Comparison of ENCODE assay signal across 30 cellular contexts in the genomic region with DNA sequence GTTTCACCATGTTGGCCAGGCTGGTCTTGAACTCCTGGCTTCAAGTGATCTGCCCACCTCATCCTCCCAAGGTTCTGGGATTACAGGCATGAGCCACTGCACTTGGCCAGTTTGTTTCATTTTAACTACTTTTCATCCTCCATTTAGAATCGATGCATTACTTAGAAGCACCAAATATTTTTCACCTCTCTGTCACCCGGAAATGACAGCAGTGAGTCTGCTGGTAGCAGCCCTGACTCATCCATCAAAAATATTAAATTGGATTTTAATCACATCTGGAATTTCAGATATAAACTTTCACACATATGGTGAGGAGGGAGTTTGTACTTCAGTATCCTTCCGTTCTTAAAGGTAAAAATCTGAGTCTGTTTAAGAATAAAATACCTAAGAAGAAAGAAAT.
DNase-seq lines count a peak whose midpoint lies in the region; ATAC-seq and TF ChIP-seq lines count a peak whose summit lies in the region.
"Had no signal": no experiment of that assay in that cellular context is flagged by ENCODE, and none has a peak within 500 bp of the region (broad histone marks: within the 10 kb centered on the region; RNA-seq: fewer than 3 reads in every experiment).

No MANE protein-coding gene starts in this region.

- H3K27me3 ChIP-seq in mammary epithelial cell (ENCODE audit: insufficient read depth, low read length) (no peaks in the 10 kb centered on the region), PC-9 (ENCODE audit: insufficient read depth, low read depth) (no peaks in the 10 kb centered on the region)
- H3K27me3 ChIP-seq: body of pancreas, MG63, sigmoid colon, tibial artery had no signal

- H4K20me1 ChIP-seq in mammary epithelial cell (ENCODE audit: insufficient read depth, low read length) (no peaks in the 10 kb centered on the region), PC-9 (ENCODE audit: insufficient read depth) (no peaks in the 10 kb centered on the region)

- ATAC-seq in HG03378 (IDR thresholded peaks at IDR 0.05; ENCODE audit: unreplicated experiment): no peak
- no peak for ATAC-seq in HG03457 (IDR thresholded peaks at IDR 0.05; ENCODE audit: unreplicated experiment)
- ATAC-seq: body of pancreas; left ventricle myocardium superior; natural killer cell treated with Interleukin-12 subunit alpha and Interleukin-12 subunit beta and Interleukin-15 and Interleukin-18, amount 100 ng/mL, for 72 hours had no signal

- H2AFZ ChIP-seq in mammary epithelial cell (ENCODE audit: low read depth, low read length) (no peak overlapping the region), PC-9 (no peak overlapping the region)

- CTCF ChIA-PET in mammary epithelial cell (lab: Charles Lee; ENCODE audit: low non-redundant PET) (no interaction called here), MCF 10A (lab: Yijun Ruan, JAX) (interaction anchor here (1.2 kb wide), 1 partner anchor 9 kb away, joined by 3 read pairs; no protein-coding TSS in a partner anchor), PC-9 (lab: Charles Lee) (interaction anchor here (0.6 kb wide), 1 partner anchor 17 kb away, joined by 4 read pairs; no protein-coding TSS in a partner anchor)

- H3F3A ChIP-seq in PC-9 (ENCODE audit: insufficient read depth, low read depth): peaks cover 32% of the 10 kb centered on the region

- H3K36me3 ChIP-seq in mammary epithelial cell (ENCODE audit: insufficient read depth, low read length) (no peaks in the 10 kb centered on the region), PC-9 (ENCODE audit: low read depth) (no peaks in the 10 kb centered on the region)
- H3K36me3 ChIP-seq: esophagus squamous epithelium, MG63, sigmoid colon, tibial artery had no signal

- no peaks in the 10 kb centered on the region for H3K9me2 ChIP-seq in PC-9 (ENCODE audit: insufficient read depth)

- no peak overlapping the region for H3K9ac ChIP-seq in mammary epithelial cell (ENCODE audit: insufficient read depth, low read length)

- peaks cover 17% of the 10 kb centered on the region for H3K4me1 Mint-ChIP-seq in MCF 10A (ENCODE audit: insufficient read depth, unreplicated experiment)
- peaks cover 49% of the 10 kb centered on the region for H3K4me1 Mint-ChIP-seq in nephron progenitor cell
- H3K4me1 Mint-ChIP-seq: B cell had no signal

- H3K9me3 ChIP-seq in mammary epithelial cell (replicated peaks; ENCODE audit: insufficient read depth, low read length) (no peaks in the 10 kb centered on the region), PC-9 (ENCODE audit: insufficient read depth, low read depth) (peaks cover 10% of the 10 kb centered on the region)
- H3K9me3 ChIP-seq: body of pancreas, esophagus squamous epithelium, MG63, sigmoid colon, tibial artery had no signal

- H3K27ac ChIP-seq in mammary epithelial cell (ENCODE audit: insufficient read depth, low read depth, low read length): no peak overlapping the region
- peak overlapping the region; percentile 43 for H3K27ac ChIP-seq in PC-9
- H3K27ac ChIP-seq: 22Rv1, body of pancreas, esophagus squamous epithelium, sigmoid colon had no signal

- DNase-seq in mammary epithelial cell (peak; percentile 14), MCF 10A (ENCODE audit: unreplicated experiment) (no peak), PC-9 (peak; percentile 15 to 82), dermis microvascular lymphatic vessel endothelial cell (ENCODE audit: low read depth in 2 of 2) (peak; percentile 14 to 73), head of caudate nucleus (no peak), nephron progenitor cell (no peak)
- DNase-seq: activated CD4-positive, alpha-beta T cell treated with anti-CD3 and anti-CD28 coated beads for 1 hour; activated CD8-positive, alpha-beta memory T cell treated with anti-CD3 and anti-CD28 coated beads for 24 hours; activated gamma-delta T cell; activated T-cell treated with anti-CD3 and anti-CD28 coated beads, Interleukin-2, amount 50 U/mL, for 1 hour; body of pancreas; esophagus squamous epithelium; H7; islet precursor cell; left ventricle myocardium superior; MG63; NCI-H2081; NCI-H345; OCI-M1; posterior cingulate gyrus; SIG-M5; sigmoid colon; T-helper 1 cell; tibial artery had no signal

- in situ Hi-C loops in mammary epithelial cell (cut with MboI; ENCODE audit: low sequenced_read_pairs in 2 of 2): no loop called here

- no peak overlapping the region for H3K27ac Mint-ChIP-seq in MCF 10A (ENCODE audit: low read depth, unreplicated experiment)
- no peak overlapping the region for H3K27ac Mint-ChIP-seq in nephron progenitor cell
- H3K27ac Mint-ChIP-seq: B cell; natural killer cell treated with Interleukin-12 subunit alpha and Interleukin-12 subunit beta and Interleukin-15 and Interleukin-18, amount 100 ng/mL, for 72 hours; stimulated activated naive CD8-positive, alpha-beta T cell treated with anti-CD3 and anti-CD28 coated beads, Interleukin-15, Interleukin-2, amounts not matched to agents 100 ng/mL and 50 ng/mL, for 24 hours had no signal

- intact Hi-C loops in mammary epithelial cell (cut with micrococcal nuclease): no loop called here
- intact Hi-C loops in MCF 10A (cut with micrococcal nuclease): no loop called here
- intact Hi-C loops in PC-9 (cut with micrococcal nuclease; ENCODE audit: unreplicated experiment): no loop called here
- intact Hi-C loops in head of caudate nucleus (cut with DNase I): no loop called here

- no peak overlapping the region for H3K4me3 ChIP-seq in mammary epithelial cell (replicated peaks in 1 of 3; ENCODE audit: insufficient read depth in 1 of 3, low read depth in 2 of 3, low read length in 3 of 3)
- no peak overlapping the region for H3K4me3 ChIP-seq in PC-9
- H3K4me3 ChIP-seq: body of pancreas, esophagus squamous epithelium, MG63, sigmoid colon, tibial artery had no signal

- H3K4me1 ChIP-seq in mammary epithelial cell (ENCODE audit: insufficient read depth, low read length) (peaks cover 10% of the 10 kb centered on the region), PC-9 (replicated peaks; ENCODE audit: insufficient read depth) (peaks cover 46% of the 10 kb centered on the region)
- H3K4me1 ChIP-seq: body of pancreas, esophagus squamous epithelium, sigmoid colon had no signal

- H3K79me2 ChIP-seq in mammary epithelial cell (ENCODE audit: insufficient read depth, low read length): no peaks in the 10 kb centered on the region
- no peaks in the 10 kb centered on the region for H3K79me2 ChIP-seq in PC-9 (ENCODE audit: low read depth)

- dilution Hi-C loops in mammary epithelial cell (cut with HindIII; ENCODE audit: low sequenced_read_pairs): no loop called here

- 69% methylated on average over 3 of the region's 3 CpGs for WGBS in mammary epithelial cell (ENCODE audit: low coverage, missing lambda C conversion rate)

- no peaks in the 10 kb centered on the region for H3K9me3 Mint-ChIP-seq in MCF 10A (ENCODE audit: unreplicated experiment)
- H3K9me3 Mint-ChIP-seq in nephron progenitor cell: peaks cover 23% of the 10 kb centered on the region
- H3K9me3 Mint-ChIP-seq: natural killer cell treated with Interleukin-12 subunit alpha and Interleukin-12 subunit beta and Interleukin-15 and Interleukin-18, amount 100 ng/mL, for 72 hours; stimulated activated naive CD8-positive, alpha-beta T cell treated with anti-CD3 and anti-CD28 coated beads, Interleukin-15, Interleukin-2, amounts not matched to agents 100 ng/mL and 50 ng/mL, for 24 hours had no signal

- H3K27me3 Mint-ChIP-seq in MCF 10A (ENCODE audit: insufficient read depth, unreplicated experiment) (no peaks in the 10 kb centered on the region), nephron progenitor cell (ENCODE audit: low read depth, poor library complexity) (peaks cover 22% of the 10 kb centered on the region)

- no peaks in the 10 kb centered on the region for H3K36me3 Mint-ChIP-seq in MCF 10A (ENCODE audit: insufficient read depth, unreplicated experiment)
- H3K36me3 Mint-ChIP-seq in nephron progenitor cell (ENCODE audit: low read depth): no peaks in the 10 kb centered on the region
- H3K36me3 Mint-ChIP-seq: natural killer cell treated with Interleukin-12 subunit alpha and Interleukin-12 subunit beta and Interleukin-15 and Interleukin-18, amount 100 ng/mL, for 72 hours had no signal

- POLR2A ChIA-PET in MCF 10A (lab: Yijun Ruan, JAX): no interaction called here
- POLR2A ChIA-PET in PC-9 (lab: Charles Lee; ENCODE audit: unreplicated experiment): interaction anchor here (0.7 kb wide), 1 partner anchor 688 kb away, joined by 3 read pairs; no protein-coding TSS in a partner anchor

- BruUV-seq in mammary epithelial cell (replicated peaks; lab: Mats Ljungman, UMichigan) (no TSS peak), MCF 10A (replicated peaks; lab: Mats Ljungman, UMichigan) (no TSS peak), PC-9 (replicated peaks; lab: Mats Ljungman, UMichigan) (no TSS peak)

- H3K4me3 Mint-ChIP-seq in MCF 10A (ENCODE audit: unreplicated experiment) (no peak overlapping the region), nephron progenitor cell (no peak overlapping the region)
- H3K4me3 Mint-ChIP-seq: B cell; natural killer cell treated with Interleukin-12 subunit alpha and Interleukin-12 subunit beta and Interleukin-15 and Interleukin-18, amount 100 ng/mL, for 72 hours; stimulated activated naive CD8-positive, alpha-beta T cell treated with anti-CD3 and anti-CD28 coated beads, Interleukin-15, Interleukin-2, amounts not matched to agents 100 ng/mL and 50 ng/mL, for 24 hours had no signal

- no peak overlapping the region for H3K4me2 ChIP-seq in mammary epithelial cell (ENCODE audit: insufficient read depth, low read depth, low read length)
- H3K4me2 ChIP-seq in PC-9: peak overlapping the region; percentile 26

- TF ChIP-seq CTCF in mammary epithelial cell (conservative IDR thresholded peaks at IDR 0.05 in 1 of 2, IDR thresholded peaks at IDR 0.05 in 1 of 2; ENCODE audit: extremely low read depth in 1 of 2, insufficient read depth in 1 of 2, low read depth in 1 of 2, low read length in 2 of 2): no peak
- no peak for TF ChIP-seq CTCF in MCF 10A (IDR thresholded peaks at IDR 0.05; ENCODE audit: unreplicated experiment)
- no peak for TF ChIP-seq CTCF in PC-9 (conservative IDR thresholded peaks at IDR 0.05)
- no peak for TF ChIP-seq CTCF in nephron progenitor cell (IDR thresholded peaks at IDR 0.05)

Comparison
In these comparisons a context has a peak if more than half of its experiments do, and no peak if none do; other contexts are left out.
1. DNase-seq: peak in mammary epithelial cell (single experiment), PC-9 (2 of 2) and dermis microvascular lymphatic vessel endothelial cell (2 of 2); none in MCF 10A (single experiment), head of caudate nucleus (0 of 42) and nephron progenitor cell (single experiment).